ENCODE assay signal across 18 cellular contexts in genomic region chr1:64955093-64956066, GRCh38. TPM values are rescaled to one million over a fixed set of nuclear protein-coding genes. Genes with fewer than 3 reads are reported as not detected.
A peak's percentile ranks its signal among the peaks of the same experiment; 100 is the strongest.
DNase-seq lines count a peak whose midpoint lies in the region; ATAC-seq, FAIRE-seq and TF ChIP-seq lines count a peak whose summit lies in the region.
"Had no signal": no experiment of that assay in that cellular context is flagged by ENCODE, and none has a peak within 500 bp of the region (broad histone marks: within the 10 kb centered on the region; RNA-seq: fewer than 3 reads in every experiment).

No MANE protein-coding gene starts in this region.

- H4K20me1 ChIP-seq in K562 (replicated peaks; ENCODE audit: control insufficient read depth, insufficient read depth, low read length): no peaks in the 10 kb centered on the region

- POLR2A ChIA-PET in K562 (lab: Yijun Ruan, JAX): interaction anchor here (0.7 to 1.4 kb wide), 4 partner anchors 10 to 38 kb away, joined by 3 to 5 read pairs (median 3); no protein-coding TSS in a partner anchor

- ATAC-seq in K562 (peak; percentile 63), left lung (peak; percentile 87), gastrocnemius medialis (peak; percentile 91 to 96)

- peak overlapping the region in 1 of 2 experiments; percentile 66; a peak in 1 of 4 replicates for H3K9ac ChIP-seq in K562 (ENCODE audit: insufficient read depth in 1 of 2, low read depth in 2 of 2, low read length in 2 of 2)
- H3K9ac ChIP-seq: BLaER1 had no signal

- H3K4me3 ChIP-seq in H7 (ENCODE audit: insufficient read depth, low read depth, low read length) (no peak overlapping the region), K562 (no peak overlapping the region), left lung (no peak overlapping the region), gastrocnemius medialis (no peak overlapping the region)
- H3K4me3 ChIP-seq: BLaER1, sigmoid colon, SJSA1 had no signal

- no peak overlapping the region for H3K27ac Mint-ChIP-seq in glutamatergic neuron (ENCODE audit: unreplicated experiment)
- H3K27ac Mint-ChIP-seq: natural killer cell treated with Interleukin-12 subunit alpha and Interleukin-12 subunit beta and Interleukin-15 and Interleukin-18, amount 100 ng/mL, for 72 hours; stimulated activated memory B cell treated with anti-CD40 and anti-IgM and Interleukin-4, amounts not matched to agents 10 μg/mL and 1 μg/mL and 100 μg/mL, for 72 hours had no signal

- H3K4me1 Mint-ChIP-seq in glutamatergic neuron (ENCODE audit: low read depth, unreplicated experiment): no peaks in the 10 kb centered on the region

- peaks cover 84% of the 10 kb centered on the region for H3K79me2 ChIP-seq in K562 (ENCODE audit: control insufficient read depth, insufficient read depth, low read length)

- H3K36me3 Mint-ChIP-seq in glutamatergic neuron (ENCODE audit: unreplicated experiment): no peaks in the 10 kb centered on the region
- H3K36me3 Mint-ChIP-seq: natural killer cell treated with Interleukin-12 subunit alpha and Interleukin-12 subunit beta and Interleukin-15 and Interleukin-18, amount 100 ng/mL, for 72 hours; stimulated activated memory B cell treated with anti-CD40 and anti-IgM and Interleukin-4, amounts not matched to agents 10 μg/mL and 1 μg/mL and 100 μg/mL, for 72 hours had no signal

- no peak overlapping the region for H3K4me3 Mint-ChIP-seq in glutamatergic neuron (ENCODE audit: unreplicated experiment)
- H3K4me3 Mint-ChIP-seq: natural killer cell treated with Interleukin-12 subunit alpha and Interleukin-12 subunit beta and Interleukin-15 and Interleukin-18, amount 100 ng/mL, for 72 hours; stimulated activated memory B cell treated with anti-CD40 and anti-IgM and Interleukin-4, amounts not matched to agents 10 μg/mL and 1 μg/mL and 100 μg/mL, for 72 hours had no signal

- DNase-seq in H7: peak; percentile 60
- DNase-seq in K562 (ENCODE audit: extremely low read depth in 1 of 4, low spot score in 3 of 4): no peak
- peak in 1 of 2 donors; percentile 63 for DNase-seq in left lung
- DNase-seq in gastrocnemius medialis: peak; percentile 84 to 89
- DNase-seq in glutamatergic neuron: no peak
- DNase-seq in NOMO-1 treated with DMSO at 0.1 percent for 48 hours (lab: John Stamatoyannopoulos, UW; ENCODE audit: unreplicated experiment): no peak
- DNase-seq in NCI-H187 treated with DMSO at 0.1 percent for 48 hours (lab: John Stamatoyannopoulos, UW): no peak
- DNase-seq in RKO (ENCODE audit: low spot score): no peak
- DNase-seq: activated T-cell treated with anti-CD3 and anti-CD28 coated beads, Interleukin-2, amount 50 U/mL, for 48 hours; DND-41; GOT3; NCI-H1048; sigmoid colon had no signal

- H2AFZ ChIP-seq in K562 (ENCODE audit: low read depth, low read length): no peak overlapping the region

- BruUV-seq in K562 (replicated peaks; lab: Mats Ljungman, UMichigan): no TSS peak

- intact Hi-C loops in K562 (cut with micrococcal nuclease): no loop called here
- intact Hi-C loops in left lung (cut with DNase I): loop anchor here in 1 of 2 donors (10.0 kb wide), 1 partner anchor 71 kb away; no protein-coding TSS in a partner anchor
- intact Hi-C loops in gastrocnemius medialis (cut with DNase I; ENCODE audit: low total_unique reads): no loop called here

- H3K9me1 ChIP-seq in K562 (ENCODE audit: control insufficient read depth, insufficient read depth, low read length): no peaks in the 10 kb centered on the region

- TF ChIP-seq RAD21 in K562 (CRISPR knock-in tag; conservative IDR thresholded peaks at IDR 0.05 in 1 of 2, IDR thresholded peaks at IDR 0.05 in 1 of 2): no peak

- H3K9me3 Mint-ChIP-seq in glutamatergic neuron (ENCODE audit: unreplicated experiment): no peaks in the 10 kb centered on the region
- H3K9me3 Mint-ChIP-seq: natural killer cell treated with Interleukin-12 subunit alpha and Interleukin-12 subunit beta and Interleukin-15 and Interleukin-18, amount 100 ng/mL, for 72 hours; stimulated activated memory B cell treated with anti-CD40 and anti-IgM and Interleukin-4, amounts not matched to agents 10 μg/mL and 1 μg/mL and 100 μg/mL, for 72 hours had no signal

- H3K4me1 ChIP-seq in K562 (replicated peaks in 1 of 2; ENCODE audit: control insufficient read depth in 2 of 2, insufficient read depth in 2 of 2, low read length in 2 of 2) (peaks cover 18 to 37% of the 10 kb centered on the region in 2 experiments), left lung (peaks cover 22 to 80% of the 10 kb centered on the region in 2 donors), gastrocnemius medialis (peaks cover 54 to 84% of the 10 kb centered on the region in 2 donors)
- H3K4me1 ChIP-seq: SJSA1 had no signal

- H3K4me2 ChIP-seq in K562 (ENCODE audit: insufficient read depth, low read length): no peak overlapping the region

- H3K27ac ChIP-seq in K562 (ENCODE audit: extremely low read depth, low read depth, low read length) (peak overlapping the region; percentile 53; the same call in 1 of the 3 replicates), left lung (peak overlapping the region; percentile 44 to 57), gastrocnemius medialis (peak overlapping the region; percentile 75 to 89 (median 80))
- H3K27ac ChIP-seq: BLaER1, SJSA1 had no signal

- in situ Hi-C loops in K562 (cut with MboI) (no loop called here), gastrocnemius medialis (cut with MboI; ENCODE audit: low sequenced_read_pairs in 4 of 4) (no loop called here)

- CTCF ChIA-PET in K562 (lab: Yijun Ruan, JAX; ENCODE audit: low intra/inter-chr PET ratio): no interaction called here

- H3K36me3 ChIP-seq in H7 (replicated peaks; ENCODE audit: control insufficient read depth, insufficient read depth, low read length) (no peaks in the 10 kb centered on the region), K562 (ENCODE audit: control insufficient read depth, insufficient read depth, low read length) (no peaks in the 10 kb centered on the region), left lung (no peaks in the 10 kb centered on the region), gastrocnemius medialis (no peaks in the 10 kb centered on the region)
- H3K36me3 ChIP-seq: BLaER1, sigmoid colon, SJSA1 had no signal

- no peak for TF ChIP-seq POLR2A in K562 (conservative IDR thresholded peaks at IDR 0.05)
- peak; percentile 47 to 67 for TF ChIP-seq POLR2A in gastrocnemius medialis (IDR thresholded peaks at IDR 0.05)

- H3K9me3 ChIP-seq in K562 (replicated peaks; ENCODE audit: control insufficient read depth, insufficient read depth, low read depth, low read length) (no peaks in the 10 kb centered on the region), left lung (no peaks in the 10 kb centered on the region), gastrocnemius medialis (no peaks in the 10 kb centered on the region)
- H3K9me3 ChIP-seq: BLaER1, sigmoid colon, SJSA1 had no signal

- TF ChIP-seq EP300 in K562 (IDR thresholded peaks at IDR 0.05; ENCODE audit: low read length): no peak

- H3K27me3 Mint-ChIP-seq in glutamatergic neuron (ENCODE audit: unreplicated experiment): no peaks in the 10 kb centered on the region
- H3K27me3 Mint-ChIP-seq: natural killer cell treated with Interleukin-12 subunit alpha and Interleukin-12 subunit beta and Interleukin-15 and Interleukin-18, amount 100 ng/mL, for 72 hours; stimulated activated memory B cell treated with anti-CD40 and anti-IgM and Interleukin-4, amounts not matched to agents 10 μg/mL and 1 μg/mL and 100 μg/mL, for 72 hours had no signal

- no peak for TF ChIP-seq CTCF in K562 (IDR thresholded peaks at IDR 0.05 in 2 of 3, conservative IDR thresholded peaks at IDR 0.05 in 1 of 3; ENCODE audit: insufficient read depth in 2 of 3, low read depth in 1 of 3, low read length in 3 of 3)
- TF ChIP-seq CTCF in left lung (IDR thresholded peaks at IDR 0.05): no peak
- peak in 1 of 5 experiments; percentile 3 for TF ChIP-seq CTCF in gastrocnemius medialis (IDR thresholded peaks at IDR 0.05 in 4 of 5, conservative IDR thresholded peaks at IDR 0.05 in 1 of 5)
- TF ChIP-seq CTCF in glutamatergic neuron (IDR thresholded peaks at IDR 0.05; ENCODE audit: partially characterized antibody, unreplicated experiment): no peak

- H3K27me3 ChIP-seq in H7 (ENCODE audit: control insufficient read depth, insufficient read depth, low read length) (no peaks in the 10 kb centered on the region), K562 (ENCODE audit: control insufficient read depth in 2 of 2, insufficient read depth in 2 of 2, low read length in 2 of 2) (no peaks in the 10 kb centered on the region), left lung (no peaks in the 10 kb centered on the region), gastrocnemius medialis (no peaks in the 10 kb centered on the region)
- H3K27me3 ChIP-seq: BLaER1, sigmoid colon, SJSA1 had no signal

- 56% methylated on average over 13 of the region's 14 CpGs for WGBS in K562 (ENCODE audit: insufficient coverage, low coverage, missing lambda C conversion rate)

- no peak for FAIRE-seq in K562 (lab: Jason Lieb, UNC)
- FAIRE-seq: colon had no signal

TF ChIP-seq in K562, 482 proteins besides CTCF, POLR2A, EP300 and RAD21 (continues in another document):
- TF ChIP-seq SRSF7 (optimal IDR thresholded peaks at IDR 0.05; ENCODE audit: low read depth, low read length): no peak
- no peak for TF ChIP-seq ZNF3 (CRISPR knock-in tag; IDR thresholded peaks at IDR 0.05)
- TF ChIP-seq L3MBTL2 (IDR thresholded peaks at IDR 0.05): 0 out of 2 replicates have a peak, but pooled peaks have one; percentile 21
- no peak for TF ChIP-seq TRIM24 (IDR thresholded peaks at IDR 0.05)
- no peak for TF ChIP-seq MBD2 (IDR thresholded peaks at IDR 0.05; ENCODE audit: borderline replicate concordance, low read depth)

RNA-seq across cellular contexts. Expression of gene JAK1, which starts 11.0 kb away (rescaled TPM):
- 36.7 and 51.0 TPM in 2 replicates for total RNA-seq in H7 (2014; rRNA removed; shearing (Covaris generic))
- 82.2 and 105 TPM in 2 replicates for total RNA-seq in K562 (2011; cell fraction: chromatin; rRNA removed; ENCODE audit: low replicate concordance)
- 37.4 and 43.0 TPM in 2 replicates for total RNA-seq in K562 (2011; cell fraction: nucleolus; rRNA removed)
- total RNA-seq in K562 (2011; cell fraction: nucleoplasm; rRNA removed): 62.0 and 66.7 TPM in 2 replicates
- 27.1 and 28.2 TPM in 2 replicates for total RNA-seq in K562 (2014; rRNA removed)
- total RNA-seq in K562 (2014; rRNA removed; fragmentation: Illumina TruSeq; extraction: Trizol): 42.5 and 46.8 TPM in 2 replicates
- 40.6 and 43.4 TPM in 2 replicates for total RNA-seq in K562 (2015; rRNA removed; fragmentation: Illumina TruSeq; extraction: Trizol)
- 43.0 TPM in 2 replicates for total RNA-seq in K562 (2021)
- 32.0 and 43.9 TPM in 2 replicates for polyA plus RNA-seq in K562 (2011; rRNA removed)
- polyA plus RNA-seq in K562 (2011; cell fraction: cytosol; rRNA removed): 21.9 and 26.6 TPM in 2 replicates
- polyA plus RNA-seq in K562 (2011; cell fraction: nucleus; rRNA removed): 88.9 and 89.1 TPM in 2 replicates
- 29.9 and 45.8 TPM in 2 replicates for polyA plus RNA-seq in K562 (2012)
- 37.3 and 44.1 TPM in 2 replicates for polyA plus RNA-seq in K562 (2014; fragmentation: Illumina TruSeq; extraction: Trizol)
- polyA plus RNA-seq in K562 (2014; fragmentation: Nextera tagmentation; extraction: Ambion mirVana): 10 to 100 TPM in 1 of 2 experiments, 1 to 10 TPM in 1; 9.7 to 13.0 TPM
- 23.0 and 28.3 TPM in 2 replicates for polyA plus RNA-seq in K562 (2014; rRNA removed)
- polyA minus RNA-seq in K562 (2011; rRNA and poly(A)+ RNA removed): 56.4 and 60.1 TPM in 2 replicates
- 38.3 and 41.6 TPM in 2 replicates for polyA minus RNA-seq in K562 (2011; cell fraction: cytosol; rRNA and poly(A)+ RNA removed)
- 46.7 and 70.9 TPM in 2 replicates for polyA minus RNA-seq in K562 (2011; cell fraction: nucleus; rRNA and poly(A)+ RNA removed)
- 100 to 1,000 TPM; 145 to 162 TPM for total RNA-seq in left lung
- total RNA-seq in gastrocnemius medialis: 100 to 1,000 TPM; 121 to 241 (median 165) TPM
- total RNA-seq in glutamatergic neuron (ENCODE audit: unreplicated experiment): 16.9 TPM

Comparison
In these comparisons a context has a peak if more than half of its experiments do, and no peak if none do; other contexts are left out.
1. DNase-seq: peak in H7 (single experiment) and gastrocnemius medialis (2 of 2); none in K562 (0 of 4), glutamatergic neuron (single experiment), NOMO-1 treated with DMSO at 0.1 percent for 48 hours (single experiment), NCI-H187 treated with DMSO at 0.1 percent for 48 hours (single experiment) and RKO (single experiment).
2. Peak in every context shown above with its lines, with median percentiles within 50 percentile points of each other: ATAC-seq and H3K27ac ChIP-seq.